ENCODE assay signal across 7 cellular contexts in genomic region chr15:22774663-22775062, GRCh38. TPM values are rescaled to one million over a fixed set of nuclear protein-coding genes. Genes with fewer than 3 reads are reported as not detected.
ATAC-seq and TF ChIP-seq lines count a peak whose summit lies in the region.
"Not testable (repeated sequence)": the region's sequence is repeated elsewhere in the genome, so short reads cannot be mapped to it uniquely, and the experiment has no call there.

No MANE protein-coding gene starts in this region.

- H3K27me3 Mint-ChIP-seq in activated T-helper 17 cell treated with anti-CD3 and anti-CD28 coated beads, Interleukin-2, amount 50 U/mL, for 72 hours: not testable (repeated sequence)

- not testable (repeated sequence) for H3K4me1 Mint-ChIP-seq in activated T-helper 17 cell treated with anti-CD3 and anti-CD28 coated beads, Interleukin-2, amount 50 U/mL, for 72 hours

- not testable (repeated sequence) for H3K9me3 Mint-ChIP-seq in activated T-helper 17 cell treated with anti-CD3 and anti-CD28 coated beads, Interleukin-2, amount 50 U/mL, for 72 hours

- peak overlapping the region; percentile 92 for H3K27ac ChIP-seq in OCI-LY3 (ENCODE audit: low read length)

- peak overlapping the region; percentile 55 for H3K4me3 Mint-ChIP-seq in activated T-helper 17 cell treated with anti-CD3 and anti-CD28 coated beads, Interleukin-2, amount 50 U/mL, for 72 hours

- H3K27me3 ChIP-seq in OCI-LY3 (ENCODE audit: low read depth, low read length): not testable (repeated sequence)

- H2AFZ ChIP-seq in OCI-LY3 (ENCODE audit: low read depth, low read length): not testable (repeated sequence)

- H3K79me2 ChIP-seq in OCI-LY3 (ENCODE audit: low read length): not testable (repeated sequence)

- ATAC-seq in GM18870 (IDR thresholded peaks at IDR 0.05; ENCODE audit: unreplicated experiment) (peak; percentile 98), GM19467 (IDR thresholded peaks at IDR 0.05; ENCODE audit: unreplicated experiment) (peak; percentile 94), GM21737 (IDR thresholded peaks at IDR 0.05; ENCODE audit: unreplicated experiment) (peak; percentile 74), HG02943 (IDR thresholded peaks at IDR 0.05; ENCODE audit: low read depth, unreplicated experiment) (peak; percentile 81), HG03280 (IDR thresholded peaks at IDR 0.05; ENCODE audit: unreplicated experiment) (peak; percentile 90)
- peak; percentile 96 for ATAC-seq in activated T-helper 17 cell treated with anti-CD3 and anti-CD28 coated beads, Interleukin-2, amount 50 U/mL, for 72 hours (replicated peaks)

- H4K20me1 ChIP-seq in OCI-LY3 (ENCODE audit: insufficient read depth, low read length): not testable (repeated sequence)

- TF ChIP-seq CTCF in OCI-LY3 (IDR thresholded peaks at IDR 0.05; ENCODE audit: low read depth, low read length): not testable (repeated sequence)

- H3K36me3 ChIP-seq in OCI-LY3 (replicated peaks; ENCODE audit: low read depth, low read length): not testable (repeated sequence)

- peak overlapping the region; percentile 69 for H3K9ac ChIP-seq in OCI-LY3 (ENCODE audit: low read length)

- peak overlapping the region; percentile 63 for H3K27ac Mint-ChIP-seq in activated T-helper 17 cell treated with anti-CD3 and anti-CD28 coated beads, Interleukin-2, amount 50 U/mL, for 72 hours

- H3K9me3 ChIP-seq in OCI-LY3 (ENCODE audit: insufficient read depth, low read length): not testable (repeated sequence)

- H3K4me2 ChIP-seq in OCI-LY3 (ENCODE audit: low read length): peak overlapping the region; percentile 79

- not testable (repeated sequence) for H3K36me3 Mint-ChIP-seq in activated T-helper 17 cell treated with anti-CD3 and anti-CD28 coated beads, Interleukin-2, amount 50 U/mL, for 72 hours (ENCODE audit: low read depth)

- peak overlapping the region; percentile 72 for H3K4me3 ChIP-seq in OCI-LY3 (ENCODE audit: low read length)

- peaks cover 43% of the 10 kb centered on the region for H3K4me1 ChIP-seq in OCI-LY3 (ENCODE audit: low read length)

RNA-seq across cellular contexts. Expression of gene NIPA1, which starts 11.8 kb away (rescaled TPM):
- 10 to 100 TPM; 14.5 to 21.2 TPM for total RNA-seq in activated T-helper 17 cell treated with anti-CD3 and anti-CD28 coated beads, Interleukin-2, amount 50 U/mL, for 72 hours

Comparison
In these comparisons a context has a peak if more than half of its experiments do, and no peak if none do; other contexts are left out.
1. Peak in every context shown above with its lines: ATAC-seq, H3K4me3 ChIP-seq and H3K27ac ChIP-seq.